19 cellular contexts compared by ENCODE assay signal in the genomic region with DNA sequence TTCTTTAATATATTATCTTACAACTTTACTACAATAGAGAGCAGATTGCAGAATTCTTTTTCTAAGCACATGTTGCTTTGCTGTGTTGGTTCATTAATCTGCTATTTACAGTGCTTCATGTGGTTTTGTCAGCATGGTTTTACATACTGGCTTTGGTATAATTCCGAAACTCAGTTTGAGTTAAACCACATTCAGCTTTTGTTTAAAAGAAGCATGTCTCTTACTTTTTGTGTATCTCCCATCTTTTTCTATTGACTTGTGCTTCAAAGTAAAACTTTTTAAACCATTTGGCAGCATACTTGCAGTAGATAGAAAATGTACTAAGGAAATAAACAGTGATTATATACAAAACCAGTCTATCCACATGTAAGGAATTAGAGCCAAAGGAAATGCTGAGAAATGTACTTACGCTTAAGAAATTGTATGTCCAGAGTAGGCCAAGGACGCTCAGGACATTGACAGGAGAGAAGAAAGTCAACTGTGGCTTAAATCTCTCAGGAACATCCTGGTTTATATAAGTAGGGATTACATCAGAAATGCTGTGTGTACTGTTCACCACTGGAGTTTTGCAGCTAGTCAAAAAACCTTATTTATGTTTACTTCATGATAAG.
DNase-seq lines count a peak whose midpoint lies in the region; ATAC-seq, FAIRE-seq and TF ChIP-seq lines count a peak whose summit lies in the region.
"Had no signal": no experiment of that assay in that cellular context is flagged by ENCODE, and none has a peak within 500 bp of the region (broad histone marks: within the 10 kb centered on the region; RNA-seq: fewer than 3 reads in every experiment).

No MANE protein-coding gene starts in this region.

- no peak overlapping the region for H4K91ac ChIP-seq in IMR-90 (ENCODE audit: insufficient read depth, low read depth, low read length)

- H2BK120ac ChIP-seq in IMR-90 (ENCODE audit: low read depth, low read length): no peak overlapping the region

- POLR2A ChIA-PET in IMR-90 (lab: Charles Lee; ENCODE audit: unreplicated experiment): no interaction called here

- H3K36me3 ChIP-seq in IMR-90 (ENCODE audit: control insufficient read depth, insufficient read depth, low read length): 0 out of 2 replicates have a peak, but pooled peaks cover 2% of the 10 kb centered on the region
- H3K36me3 ChIP-seq in astrocyte (ENCODE audit: insufficient read depth, low read length): peaks cover 2% of the 10 kb centered on the region
- H3K36me3 ChIP-seq in breast epithelium: no peaks in the 10 kb centered on the region

- H3K14ac ChIP-seq in IMR-90 (replicated peaks; ENCODE audit: low read depth, low read length): no peak overlapping the region

- H4K20me1 ChIP-seq in IMR-90 (ENCODE audit: insufficient read depth, low read length) (no peaks in the 10 kb centered on the region), astrocyte (ENCODE audit: insufficient read depth, low read length) (no peaks in the 10 kb centered on the region)

- H2BK5ac ChIP-seq in IMR-90 (ENCODE audit: low read depth, low read length, poor library complexity, severe bottlenecking): no peak overlapping the region

- WGBS in IMR-90 (ENCODE audit: extremely low coverage in 2 of 2, insufficient read length in 1 of 2), 2 experiments: no CpG with 5 or more reads among the region's 3 CpGs

- no peak overlapping the region for H2BK15ac ChIP-seq in IMR-90 (ENCODE audit: low read depth, low read length)

- peaks cover 6% of the 10 kb centered on the region for H3K9me1 ChIP-seq in IMR-90 (ENCODE audit: insufficient read depth, low read length)

- TF ChIP-seq CTCF in GM12864 (IDR thresholded peaks at IDR 0.05; ENCODE audit: low read depth, low read length, missing control alignments) (no peak), IMR-90 (conservative IDR thresholded peaks at IDR 0.05; ENCODE audit: low read depth, low read length) (no peak), astrocyte (IDR thresholded peaks at IDR 0.05; ENCODE audit: insufficient read depth, low read depth, low read length) (no peak), mesothelial cell of epicardium (IDR thresholded peaks at IDR 0.05; ENCODE audit: unreplicated experiment) (no peak), breast epithelium (IDR thresholded peaks at IDR 0.05) (no peak)

- no peak overlapping the region for H2AK5ac ChIP-seq in IMR-90 (ENCODE audit: low read depth, low read length)

- no TSS peak for BruUV-seq in IMR-90 (replicated peaks; lab: Mats Ljungman, UMichigan)

- no peaks in the 10 kb centered on the region; a peak in 1 of 4 replicates for H3K79me1 ChIP-seq in IMR-90 (ENCODE audit: low read depth in 1 of 2, low read length in 2 of 2)

- no peak overlapping the region for H3K4me3 Mint-ChIP-seq in astrocyte (ENCODE audit: unreplicated experiment)
- H3K4me3 Mint-ChIP-seq in mesothelial cell of epicardium: no peak overlapping the region
- H3K4me3 Mint-ChIP-seq: activated CD8-positive, alpha-beta T cell treated with anti-CD3 and anti-CD28 coated beads, Interleukin-2, amount 10 ng/mL, durations not matched to agents 7 days and 5 days; activated naive CD8-positive, alpha-beta T cell; memory B cell; nephron progenitor cell; WTC11 had no signal

- no peak for FAIRE-seq in astrocyte (lab: Jason Lieb, UNC)

- no peak overlapping the region for H3K18ac ChIP-seq in IMR-90 (ENCODE audit: low read depth, low read length)

- H3K56ac ChIP-seq in IMR-90 (ENCODE audit: extremely low read depth, insufficient read depth, low read length): no peak overlapping the region

- H3K4ac ChIP-seq in IMR-90 (ENCODE audit: low read depth, low read length): no peak overlapping the region

- TF ChIP-seq POLR2A in IMR-90 (IDR thresholded peaks at IDR 0.05; ENCODE audit: low read depth, low read length) (no peak), breast epithelium (IDR thresholded peaks at IDR 0.05) (no peak), GM18505 (IDR thresholded peaks at IDR 0.05; ENCODE audit: borderline replicate concordance, extremely low read depth, insufficient read depth, insufficient read length) (no peak)

- H3K79me2 ChIP-seq in astrocyte (ENCODE audit: insufficient read depth, low read length): no peaks in the 10 kb centered on the region

- H3K27ac ChIP-seq in IMR-90 (ENCODE audit: insufficient read depth, low read length) (no peak overlapping the region), astrocyte (ENCODE audit: low read depth, low read length) (no peak overlapping the region), breast epithelium (peak overlapping the region in 1 of 2 donors; percentile 37)

- H3K27me3 Mint-ChIP-seq in astrocyte (ENCODE audit: low read depth, unreplicated experiment): no peaks in the 10 kb centered on the region
- H3K27me3 Mint-ChIP-seq in mesothelial cell of epicardium (ENCODE audit: low read depth): peaks cover 2% of the 10 kb centered on the region
- H3K27me3 Mint-ChIP-seq: activated naive CD8-positive, alpha-beta T cell; memory B cell had no signal

- ATAC-seq in IMR-90 (ENCODE audit: low read depth) (peak; percentile 52), GM18505 (IDR thresholded peaks at IDR 0.05; ENCODE audit: unreplicated experiment) (no peak)
- ATAC-seq: activated CD8-positive, alpha-beta T cell treated with anti-CD3 and anti-CD28 coated beads, Interleukin-2, amount 10 ng/mL, durations not matched to agents 7 days and 5 days; WTC11 had no signal

- no peaks in the 10 kb centered on the region for H3K9me3 ChIP-seq in IMR-90 (ENCODE audit: control insufficient read depth, insufficient read depth, low read length)
- H3K9me3 ChIP-seq in astrocyte (ENCODE audit: insufficient read depth, low read depth, low read length): no peaks in the 10 kb centered on the region
- no peaks in the 10 kb centered on the region for H3K9me3 ChIP-seq in breast epithelium
- H3K9me3 ChIP-seq: Caco-2 had no signal

- intact Hi-C loops in IMR-90 (cut with micrococcal nuclease) (no loop called here), breast epithelium (cut with DNase I; ENCODE audit: low total_unique reads) (no loop called here)

- CTCF ChIA-PET in IMR-90 (lab: Yijun Ruan, JAX): interaction anchor here (1.0 to 1.5 kb wide), 3 partner anchors 11 to 736 kb away, joined by 3 read pairs; no protein-coding TSS in a partner anchor

- H3K9me3 Mint-ChIP-seq in astrocyte (ENCODE audit: unreplicated experiment) (no peaks in the 10 kb centered on the region), mesothelial cell of epicardium (no peaks in the 10 kb centered on the region)
- H3K9me3 Mint-ChIP-seq: memory B cell, nephron progenitor cell, WTC11 had no signal

- H3K27ac Mint-ChIP-seq in astrocyte (ENCODE audit: unreplicated experiment) (peak overlapping the region; percentile 8), mesothelial cell of epicardium (peak overlapping the region; percentile 10)
- H3K27ac Mint-ChIP-seq: activated CD8-positive, alpha-beta T cell treated with anti-CD3 and anti-CD28 coated beads, Interleukin-2, amount 10 ng/mL, durations not matched to agents 7 days and 5 days; activated naive CD8-positive, alpha-beta T cell; memory B cell; WTC11 had no signal

- dilution Hi-C loops in IMR-90 (cut with HindIII; ENCODE audit: low sequenced_read_pairs, unreplicated experiment): no loop called here

- H3K4me3 ChIP-seq in GM12864 (ENCODE audit: low read depth, low read length) (no peak overlapping the region), IMR-90 (ENCODE audit: insufficient read depth, low read depth, low read length) (no peak overlapping the region), astrocyte (ENCODE audit: insufficient read depth, low read depth, low read length) (no peak overlapping the region), breast epithelium (no peak overlapping the region)

- H3K9ac ChIP-seq in IMR-90 (ENCODE audit: low read depth, low read length): no peak overlapping the region
- no peak overlapping the region for H3K9ac ChIP-seq in astrocyte (ENCODE audit: low read length)

- no peak overlapping the region for H2BK20ac ChIP-seq in IMR-90 (ENCODE audit: low read depth, low read length)

- no peak overlapping the region for H2AK9ac ChIP-seq in IMR-90 (replicated peaks; ENCODE audit: low read depth, low read length, poor library complexity)

- H3K4me1 ChIP-seq in IMR-90 (ENCODE audit: control insufficient read depth, insufficient read depth, low read length) (peaks cover 4% of the 10 kb centered on the region; the same call in 1 of the 2 replicates), astrocyte (ENCODE audit: insufficient read depth, low read length) (no peaks in the 10 kb centered on the region), breast epithelium (peaks cover 2 to 8% of the 10 kb centered on the region in 2 donors)
- H3K4me1 ChIP-seq: Caco-2 had no signal

- peak; percentile 31 for DNase-seq in GM12864 (ENCODE audit: low read depth)
- DNase-seq in IMR-90: peak; percentile 29
- peak; percentile 45 for DNase-seq in astrocyte (ENCODE audit: low read depth)
- DNase-seq in mesothelial cell of epicardium (ENCODE audit: low spot score in 2 of 2, unreplicated experiment in 2 of 2): no peak
- no peak for DNase-seq in breast epithelium (ENCODE audit: low spot score in 2 of 2)
- DNase-seq in NCI-H345 treated with DMSO at 0.1 percent for 48 hours (lab: John Stamatoyannopoulos, UW; ENCODE audit: unreplicated experiment): no peak
- DNase-seq: activated CD8-positive, alpha-beta T cell treated with anti-CD3 and anti-CD28 coated beads, Interleukin-2, amount 10 ng/mL, durations not matched to agents 7 days and 5 days; activated T-cell treated with anti-CD3 and anti-CD28 coated beads, Interleukin-2, amount 50 U/mL, for 48 hours; Caco-2; head of caudate nucleus; islet precursor cell; NCI-H187 treated with DMSO at 0.1 percent for 48 hours; nephron progenitor cell; SHP77 treated with DMSO at 0.1 percent for 48 hours; substantia nigra had no signal

- in situ Hi-C loops in IMR-90 (cut with MboI; ENCODE audit: low sequenced_read_pairs): loop anchor here (25.0 kb wide), 1 partner anchor 999 kb away; no protein-coding TSS in a partner anchor

- H3K27me3 ChIP-seq in IMR-90 (ENCODE audit: control insufficient read depth, insufficient read depth, low read length) (no peaks in the 10 kb centered on the region), astrocyte (ENCODE audit: insufficient read depth, low read length) (no peaks in the 10 kb centered on the region), breast epithelium (no peaks in the 10 kb centered on the region)

- TF ChIP-seq RAD21 in IMR-90 (IDR thresholded peaks at IDR 0.05; ENCODE audit: low read length): no peak

- H4K8ac ChIP-seq in IMR-90 (ENCODE audit: low read depth in 2 of 2, low read length in 2 of 2): peak overlapping the region in 1 of 2 experiments; percentile 1; a peak in 1 of 4 replicates

- H3K36me3 Mint-ChIP-seq in astrocyte (ENCODE audit: low read depth, unreplicated experiment): peaks cover 8% of the 10 kb centered on the region
- no peaks in the 10 kb centered on the region for H3K36me3 Mint-ChIP-seq in mesothelial cell of epicardium
- H3K36me3 Mint-ChIP-seq: activated naive CD8-positive, alpha-beta T cell; memory B cell; WTC11 had no signal

- H4K5ac ChIP-seq in IMR-90 (ENCODE audit: low read depth, low read length): no peak overlapping the region

- peaks cover 15% of the 10 kb centered on the region for H3K4me1 Mint-ChIP-seq in astrocyte (ENCODE audit: low read depth, unreplicated experiment)
- H3K4me1 Mint-ChIP-seq in mesothelial cell of epicardium: peaks cover 31% of the 10 kb centered on the region
- H3K4me1 Mint-ChIP-seq: memory B cell, WTC11 had no signal

- H3K4me2 ChIP-seq in IMR-90 (ENCODE audit: low read depth, low read length) (no peak overlapping the region), astrocyte (ENCODE audit: low read length) (no peak overlapping the region)

- no peak overlapping the region for H3K23ac ChIP-seq in IMR-90 (ENCODE audit: low read depth, low read length)

- H2AFZ ChIP-seq in IMR-90 (replicated peaks; ENCODE audit: low read length, poor library complexity) (no peak overlapping the region), astrocyte (ENCODE audit: low read depth, low read length) (no peak overlapping the region)

Comparison
In these comparisons a context has a peak if more than half of its experiments do, and no peak if none do; other contexts are left out.
1. DNase-seq: peak in GM12864 (single experiment), IMR-90 (single experiment) and astrocyte (single experiment); none in mesothelial cell of epicardium (0 of 2), breast epithelium (0 of 2) and NCI-H345 treated with DMSO at 0.1 percent for 48 hours (single experiment).